In the genomic region with DNA sequence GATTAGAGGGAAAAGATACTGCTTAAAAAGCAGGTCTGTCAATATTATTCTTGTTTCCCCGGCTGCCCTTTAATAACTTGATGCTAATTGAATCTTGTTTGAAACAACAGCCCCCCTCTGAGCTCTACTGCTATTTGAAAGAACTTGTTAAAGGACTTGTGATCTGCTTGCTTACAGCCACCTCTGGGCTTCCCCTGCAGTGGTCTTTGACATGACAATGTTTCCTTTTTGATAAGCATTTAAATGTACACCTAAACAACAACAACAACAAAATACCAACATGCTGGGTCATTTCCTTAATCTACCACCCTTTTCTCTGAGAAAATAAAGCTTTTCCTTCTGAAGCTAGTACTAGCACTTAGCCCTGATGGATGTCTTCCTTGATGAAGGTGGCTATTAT, we compare ENCODE assay signal across 2 cellular contexts.
A peak's percentile ranks its signal among the peaks of the same experiment; 100 is the strongest.
TF ChIP-seq lines count a peak whose summit lies in the region.

No MANE protein-coding gene starts in this region.

TF ChIP-seq in endothelial cell of umbilical vein, 7 proteins besides CTCF, POLR2A, EP300 and RAD21 (continued from another document):
- TF ChIP-seq EZH2 (IDR thresholded peaks at IDR 0.05; ENCODE audit: borderline replicate concordance, low read depth, low read length, severe bottlenecking) (no peak), POLR2AphosphoS5 (IDR thresholded peaks at IDR 0.05; ENCODE audit: insufficient read depth, low read depth, low read length) (peak; percentile 33), MYC (IDR thresholded peaks at IDR 0.05; ENCODE audit: low read depth, low read length) (no peak), JUN (IDR thresholded peaks at IDR 0.05; ENCODE audit: borderline replicate concordance, insufficient read depth, insufficient read length, low read depth) (peak; percentile 31)

TF ChIP-seq in GM12891, 5 proteins besides CTCF, POLR2A, EP300 and RAD21 (continued from another document):
- TF ChIP-seq TAF1 (IDR thresholded peaks at IDR 0.05; ENCODE audit: low read depth, low read length), result no peak
TF ChIP-seq in GM12891: peak in this region for 0.
